Comparison of ENCODE assay signal across 18 cellular contexts in the genomic region with DNA sequence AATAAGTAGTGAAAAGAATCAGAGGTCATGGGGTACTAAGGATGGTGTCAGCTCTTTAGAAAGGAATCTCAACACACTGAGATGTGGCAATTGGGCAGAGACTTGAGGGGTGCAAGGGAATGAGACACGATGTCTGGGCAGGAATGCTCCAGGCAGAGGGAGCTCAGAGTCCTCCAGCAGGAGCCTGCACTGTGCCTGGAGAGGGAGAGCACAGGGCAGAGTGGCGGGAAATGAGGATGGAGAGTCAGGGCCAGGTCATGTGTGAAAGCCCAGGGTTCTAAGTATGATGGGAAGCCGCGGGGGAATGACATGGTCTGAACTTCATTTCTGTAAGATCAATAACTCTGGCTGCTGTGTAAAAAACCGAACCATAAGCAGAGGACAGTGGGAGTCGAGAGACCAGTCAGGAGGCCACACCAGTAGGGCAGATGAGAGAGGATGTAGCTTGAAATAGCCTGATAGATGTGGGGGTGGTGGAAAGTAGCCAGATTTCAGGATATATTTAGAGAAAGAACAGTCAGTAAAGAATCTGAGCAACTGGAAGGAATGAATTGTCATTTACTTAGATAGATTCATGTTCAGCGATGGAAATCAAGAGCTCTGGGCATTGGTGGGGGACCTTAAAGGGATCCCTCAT.
DNase-seq lines count a peak whose midpoint lies in the region; ATAC-seq and TF ChIP-seq lines count a peak whose summit lies in the region.
"Had no signal": no experiment of that assay in that cellular context is flagged by ENCODE, and none has a peak within 500 bp of the region (broad histone marks: within the 10 kb centered on the region; RNA-seq: fewer than 3 reads in every experiment).

No MANE protein-coding gene starts in this region.

- no peak for TF ChIP-seq CTCF in heart right ventricle (IDR thresholded peaks at IDR 0.05)
- no peak for TF ChIP-seq CTCF in nephron (IDR thresholded peaks at IDR 0.05; ENCODE audit: unreplicated experiment in 3 of 3)
- no peak for TF ChIP-seq CTCF in mucosa of descending colon (IDR thresholded peaks at IDR 0.05)

- no peaks in the 10 kb centered on the region for H3K4me1 Mint-ChIP-seq in activated T-cell treated with anti-CD3 and anti-CD28 coated beads, Interleukin-2, amount 50 U/mL, for 72 hours (ENCODE audit: low read depth)
- H3K4me1 Mint-ChIP-seq in activated T-cell treated with anti-CD3 and anti-CD28 coated beads, Interleukin-2, amount 50 U/mL, for 24 hours (ENCODE audit: low read depth): no peaks in the 10 kb centered on the region
- peaks cover 49% of the 10 kb centered on the region for H3K4me1 Mint-ChIP-seq in nephron
- peaks cover 6% of the 10 kb centered on the region for H3K4me1 Mint-ChIP-seq in stimulated activated memory B cell treated with anti-CD40 and anti-IgM and Interleukin-4, amounts not matched to agents 10 μg/mL and 1 μg/mL and 100 μg/mL, for 72 hours
- H3K4me1 Mint-ChIP-seq: CD4-positive, alpha-beta memory T cell had no signal

- no peak for ATAC-seq in activated T-cell treated with anti-CD3 and anti-CD28 coated beads, Interleukin-2, amount 50 U/mL, for 72 hours (replicated peaks in 1 of 2)
- peak; percentile 65 to 92 (median 88) for ATAC-seq in heart right ventricle
- no peak for ATAC-seq in stimulated activated memory B cell treated with anti-CD40 and anti-IgM and Interleukin-4, amounts not matched to agents 10 μg/mL and 1 μg/mL and 100 μg/mL, for 72 hours
- no peak for ATAC-seq in mucosa of descending colon

- peak overlapping the region; percentile 35 for H3K27ac Mint-ChIP-seq in activated T-cell treated with anti-CD3 and anti-CD28 coated beads, Interleukin-2, amount 50 U/mL, for 72 hours
- H3K27ac Mint-ChIP-seq in activated T-cell treated with anti-CD3 and anti-CD28 coated beads, Interleukin-2, amount 50 U/mL, for 24 hours: no peak overlapping the region
- H3K27ac Mint-ChIP-seq in nephron: peak overlapping the region in 2 of 3 experiments; percentile 37 to 56
- H3K27ac Mint-ChIP-seq in stimulated activated memory B cell treated with anti-CD40 and anti-IgM and Interleukin-4, amounts not matched to agents 10 μg/mL and 1 μg/mL and 100 μg/mL, for 72 hours: peak overlapping the region; percentile 4
- H3K27ac Mint-ChIP-seq: CD4-positive, alpha-beta memory T cell had no signal

- H3K9me3 ChIP-seq in heart right ventricle (peaks cover 0 to 15% (median 3%) of the 10 kb centered on the region in 11 donors), mucosa of descending colon (peaks cover 4% of the 10 kb centered on the region)
- H3K9me3 ChIP-seq: BE2C had no signal

- H3K9me3 Mint-ChIP-seq in activated T-cell treated with anti-CD3 and anti-CD28 coated beads, Interleukin-2, amount 50 U/mL, for 72 hours: peaks cover 7 to 18% of the 10 kb centered on the region in 2 donors
- peaks cover 24% of the 10 kb centered on the region for H3K9me3 Mint-ChIP-seq in activated T-cell treated with anti-CD3 and anti-CD28 coated beads, Interleukin-2, amount 50 U/mL, for 24 hours
- peaks cover 16% of the 10 kb centered on the region for H3K9me3 Mint-ChIP-seq in nephron
- peaks cover 16% of the 10 kb centered on the region for H3K9me3 Mint-ChIP-seq in stimulated activated memory B cell treated with anti-CD40 and anti-IgM and Interleukin-4, amounts not matched to agents 10 μg/mL and 1 μg/mL and 100 μg/mL, for 72 hours

- H3K36me3 ChIP-seq in heart right ventricle (no peaks in the 10 kb centered on the region), mucosa of descending colon (ENCODE audit: low read depth) (no peaks in the 10 kb centered on the region)
- H3K36me3 ChIP-seq: BE2C had no signal

- H3K4me3 ChIP-seq in heart right ventricle: no peak overlapping the region
- H3K4me3 ChIP-seq in mucosa of descending colon: no peak overlapping the region

- H3K27me3 ChIP-seq in heart right ventricle: no peaks in the 10 kb centered on the region
- H3K27me3 ChIP-seq: BE2C had no signal

- H3K27ac ChIP-seq in heart right ventricle: peak overlapping the region in 7 of 10 donors; percentile 39 to 85 (median 77)
- H3K27ac ChIP-seq: 22Rv1, HL-60 had no signal

- WGBS in heart right ventricle, 2 donors: 40 to 49% methylated on average over 7 of the region's 7 CpGs

- peaks cover 11% of the 10 kb centered on the region for H3K27me3 Mint-ChIP-seq in activated T-cell treated with anti-CD3 and anti-CD28 coated beads, Interleukin-2, amount 50 U/mL, for 72 hours (ENCODE audit: low read depth)
- peaks cover 12% of the 10 kb centered on the region for H3K27me3 Mint-ChIP-seq in activated T-cell treated with anti-CD3 and anti-CD28 coated beads, Interleukin-2, amount 50 U/mL, for 24 hours
- peaks cover 22% of the 10 kb centered on the region for H3K27me3 Mint-ChIP-seq in nephron (ENCODE audit: low read depth)
- H3K27me3 Mint-ChIP-seq in stimulated activated memory B cell treated with anti-CD40 and anti-IgM and Interleukin-4, amounts not matched to agents 10 μg/mL and 1 μg/mL and 100 μg/mL, for 72 hours: no peaks in the 10 kb centered on the region

- H3K4me3 Mint-ChIP-seq in activated T-cell treated with anti-CD3 and anti-CD28 coated beads, Interleukin-2, amount 50 U/mL, for 72 hours: no peak overlapping the region
- H3K4me3 Mint-ChIP-seq in activated T-cell treated with anti-CD3 and anti-CD28 coated beads, Interleukin-2, amount 50 U/mL, for 24 hours: no peak overlapping the region
- peak overlapping the region in 1 of 3 experiments; percentile 26 for H3K4me3 Mint-ChIP-seq in nephron
- no peak overlapping the region for H3K4me3 Mint-ChIP-seq in stimulated activated memory B cell treated with anti-CD40 and anti-IgM and Interleukin-4, amounts not matched to agents 10 μg/mL and 1 μg/mL and 100 μg/mL, for 72 hours
- H3K4me3 Mint-ChIP-seq: CD4-positive, alpha-beta memory T cell; IgD-negative memory B cell had no signal

- DNase-seq in activated T-cell treated with anti-CD3 and anti-CD28 coated beads, Interleukin-2, amount 50 U/mL, for 72 hours: no peak
- no peak for DNase-seq in activated T-cell treated with anti-CD3 and anti-CD28 coated beads, Interleukin-2, amount 50 U/mL, for 24 hours
- DNase-seq in heart right ventricle (peak in 1 of 2 donors; percentile 67), mucosa of descending colon (no peak), NCI-H2029 treated with DMSO at 0.1 percent for 48 hours (lab: John Stamatoyannopoulos, UW) (no peak)
- no peak for DNase-seq in activated CD4-positive, alpha-beta T cell treated with anti-CD3 and anti-CD28 coated beads, Interleukin-2, amount 50 U/mL, for 4 hours
- DNase-seq: BE2C; CD4-positive, alpha-beta memory T cell; HCEC 1CT; Kasumi-1; NCI-H1417; NCI-H187 treated with DMSO at 0.1 percent for 48 hours; NCI-H526 treated with DMSO at 0.1 percent for 48 hours had no signal

- peaks cover 8 to 10% of the 10 kb centered on the region in 2 donors for H3K36me3 Mint-ChIP-seq in activated T-cell treated with anti-CD3 and anti-CD28 coated beads, Interleukin-2, amount 50 U/mL, for 72 hours (ENCODE audit: insufficient read depth in 2 of 2)
- H3K36me3 Mint-ChIP-seq in activated T-cell treated with anti-CD3 and anti-CD28 coated beads, Interleukin-2, amount 50 U/mL, for 24 hours (ENCODE audit: low read depth): no peaks in the 10 kb centered on the region
- H3K36me3 Mint-ChIP-seq in nephron (ENCODE audit: low read depth): peaks cover 8% of the 10 kb centered on the region
- peaks cover 13% of the 10 kb centered on the region for H3K36me3 Mint-ChIP-seq in stimulated activated memory B cell treated with anti-CD40 and anti-IgM and Interleukin-4, amounts not matched to agents 10 μg/mL and 1 μg/mL and 100 μg/mL, for 72 hours
- H3K36me3 Mint-ChIP-seq: IgD-negative memory B cell had no signal

- H3K4me1 ChIP-seq in heart right ventricle (peaks cover 0 to 41% (median 19%) of the 10 kb centered on the region in 9 donors), mucosa of descending colon (ENCODE audit: low read depth) (no peaks in the 10 kb centered on the region)
- H3K4me1 ChIP-seq: BE2C had no signal

- intact Hi-C loops in heart right ventricle (cut with DNase I): no loop called here
- intact Hi-C loops in mucosa of descending colon (cut with DNase I, micrococcal nuclease): no loop called here

Comparison
In these comparisons a context has a peak if more than half of its experiments do, and no peak if none do; other contexts are left out.
1. ATAC-seq: peak in heart right ventricle (8 of 8); none in activated T-cell treated with anti-CD3 and anti-CD28 coated beads, Interleukin-2, amount 50 U/mL, for 72 hours (0 of 2), stimulated activated memory B cell treated with anti-CD40 and anti-IgM and Interleukin-4, amounts not matched to agents 10 μg/mL and 1 μg/mL and 100 μg/mL, for 72 hours (single experiment) and mucosa of descending colon (single experiment).